ENCODE assay signal across 1 cellular context in genomic region chr15:78681306-78682012, GRCh38.
A peak's percentile ranks its signal among the peaks of the same experiment; 100 is the strongest.
TF ChIP-seq lines count a peak whose summit lies in the region.

No MANE protein-coding gene starts in this region.

TF ChIP-seq in SK-N-SH, 30 proteins besides CTCF, POLR2A, EP300 and RAD21 (continued from another document):
- TF ChIP-seq PBX3 (IDR thresholded peaks at IDR 0.05) (0 out of 2 replicates have a peak, but pooled peaks have one; percentile 5), MXI1 (IDR thresholded peaks at IDR 0.05; ENCODE audit: low read depth, low read length) (peak; percentile 66; the same call in 1 of the 2 replicates), RFX5 (IDR thresholded peaks at IDR 0.05; ENCODE audit: low read length) (0 out of 2 replicates have a peak, but pooled peaks have one; percentile 7), IRF3 (IDR thresholded peaks at IDR 0.05; ENCODE audit: low read depth, low read length) (no peak), GATA2 (CRISPR knock-in tag; IDR thresholded peaks at IDR 0.05) (peak; percentile 82), TCF12 (IDR thresholded peaks at IDR 0.05) (peak; percentile 64), TEAD4 (IDR thresholded peaks at IDR 0.05; ENCODE audit: borderline replicate concordance, insufficient read depth) (0 out of 2 replicates have a peak, but pooled peaks have one; percentile 42), SMC3 (IDR thresholded peaks at IDR 0.05; ENCODE audit: low read depth, low read length) (no peak), USF2 (IDR thresholded peaks at IDR 0.05; ENCODE audit: borderline replicate concordance, low read depth, low read length) (no peak), JUND (IDR thresholded peaks at IDR 0.05) (no peak), RCOR1 (IDR thresholded peaks at IDR 0.05; ENCODE audit: low read length) (peak; percentile 91)
